Comparison of ENCODE assay signal across 8 cellular contexts in genomic region chr16:62261760-62262159, GRCh38.
"Had no signal": no experiment of that assay in that cellular context is flagged by ENCODE, and none has a peak within 500 bp of the region (broad histone marks: within the 10 kb centered on the region; RNA-seq: fewer than 3 reads in every experiment).

No MANE protein-coding gene starts in this region.

- H3K4me3 ChIP-seq: GM12878 had no signal

- DNase-seq: GDM1, GF-D8 had no signal

- ATAC-seq: GM12878 had no signal

- FAIRE-seq: G401.6, GM12878, GM12891, GM12892, GM18507, GM19239 had no signal
